ENCODE assay signal across 9 cellular contexts in the genomic region with DNA sequence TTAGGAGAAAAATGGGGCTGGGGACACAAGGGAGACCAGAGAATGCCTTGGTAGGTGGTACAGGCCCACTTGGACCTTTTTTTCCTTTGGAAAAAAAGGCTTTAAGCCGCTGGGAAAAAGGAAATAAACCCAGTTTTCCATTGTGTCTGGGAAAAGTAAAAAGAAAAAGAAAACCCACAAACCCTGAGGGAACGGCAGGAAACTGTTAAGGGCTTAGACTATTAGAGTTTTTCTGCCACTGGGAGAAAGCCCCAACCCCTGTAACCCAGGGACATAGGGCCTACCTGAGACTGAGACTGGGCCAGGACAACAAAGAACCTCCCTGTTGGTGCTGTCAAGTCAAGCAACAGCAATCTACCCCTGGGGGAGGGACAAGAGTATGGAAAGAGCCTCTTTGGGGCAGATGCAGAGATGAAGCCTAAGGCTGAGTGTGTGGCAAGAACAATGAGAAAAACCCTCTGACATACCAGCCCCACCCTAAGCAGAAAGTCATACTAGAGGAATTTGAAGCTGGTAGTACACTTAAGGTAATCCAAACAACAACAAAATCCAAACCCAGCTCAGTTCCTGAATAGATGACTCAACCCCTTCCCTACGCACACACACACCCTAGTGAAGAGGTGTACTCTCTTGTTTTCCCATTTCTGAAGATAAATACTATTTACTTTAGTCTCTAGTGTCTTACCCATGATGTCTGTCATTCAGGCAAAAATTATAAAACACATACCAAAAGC. TPM values are rescaled to one million over a fixed set of nuclear protein-coding genes. Genes with fewer than 3 reads are reported as not detected.
DNase-seq lines count a peak whose midpoint lies in the region; FAIRE-seq and TF ChIP-seq lines count a peak whose summit lies in the region.
"Had no signal": no experiment of that assay in that cellular context is flagged by ENCODE, and none has a peak within 500 bp of the region (broad histone marks: within the 10 kb centered on the region; RNA-seq: fewer than 3 reads in every experiment).

No MANE protein-coding gene starts in this region.

- FAIRE-seq in urothelium cell line (lab: Jason Lieb, UNC): no peak
- FAIRE-seq in GM12891 (lab: Jason Lieb, UNC): no peak

- H3K4me3 ChIP-seq in adipocyte (ENCODE audit: low read length) (peak overlapping the region; percentile 39), H7 (ENCODE audit: insufficient read depth, low read depth, low read length) (no peak overlapping the region)
- H3K4me3 ChIP-seq: adrenal gland had no signal

- H3K9me3 ChIP-seq in adipocyte (ENCODE audit: control insufficient read depth, low read length): no peaks in the 10 kb centered on the region
- H3K9me3 ChIP-seq: adrenal gland had no signal

- H3K36me3 Mint-ChIP-seq in activated naive CD4-positive, alpha-beta T cell treated with anti-CD3 and anti-CD28 coated beads, Interleukin-2, amount 50 U/mL, for 24 hours: peaks cover 24% of the 10 kb centered on the region

- H3K4me3 Mint-ChIP-seq in activated naive CD4-positive, alpha-beta T cell treated with anti-CD3 and anti-CD28 coated beads, Interleukin-2, amount 50 U/mL, for 24 hours: no peak overlapping the region

- TF ChIP-seq POLR2A in GM12891 (IDR thresholded peaks at IDR 0.05; ENCODE audit: low read depth, low read length): no peak

- H3K4me1 ChIP-seq in adipocyte (ENCODE audit: control insufficient read depth, insufficient read depth, low read length): peaks cover 13% of the 10 kb centered on the region
- H3K4me1 ChIP-seq: adrenal gland had no signal

- H3K9ac ChIP-seq in adipocyte (ENCODE audit: low read length): peak overlapping the region; percentile 65

- H3K9me3 Mint-ChIP-seq in activated naive CD4-positive, alpha-beta T cell treated with anti-CD3 and anti-CD28 coated beads, Interleukin-2, amount 50 U/mL, for 24 hours: no peaks in the 10 kb centered on the region

- H3K27ac Mint-ChIP-seq in activated naive CD4-positive, alpha-beta T cell treated with anti-CD3 and anti-CD28 coated beads, Interleukin-2, amount 50 U/mL, for 24 hours: peak overlapping the region; percentile 18

- DNase-seq in activated naive CD4-positive, alpha-beta T cell (lab: John Stamatoyannopoulos, UW): no peak
- peak; percentile 95 for DNase-seq in adipocyte (ENCODE audit: low read depth)
- peak; percentile 99 for DNase-seq in iris pigment epithelial cell (ENCODE audit: low read depth)
- DNase-seq in urothelium cell line (ENCODE audit: low spot score): peak; percentile 82
- DNase-seq in H7: no peak
- no peak for DNase-seq in GM12891 (ENCODE audit: insufficient read length, low spot score)
- no peak for DNase-seq in activated naive CD4-positive, alpha-beta T cell treated with anti-CD3 and anti-CD28 coated beads, Interleukin-2, amount 50 U/mL, for 16 hours
- DNase-seq: adrenal gland had no signal

- no peaks in the 10 kb centered on the region for H3K27me3 ChIP-seq in adipocyte (replicated peaks; ENCODE audit: control insufficient read depth, insufficient read depth, low read length)
- H3K27me3 ChIP-seq in H7 (ENCODE audit: control insufficient read depth, insufficient read depth, low read length): no peaks in the 10 kb centered on the region
- H3K27me3 ChIP-seq: adrenal gland had no signal

- H3K27me3 Mint-ChIP-seq in activated naive CD4-positive, alpha-beta T cell treated with anti-CD3 and anti-CD28 coated beads, Interleukin-2, amount 50 U/mL, for 24 hours: no peaks in the 10 kb centered on the region

- H3K36me3 ChIP-seq in adipocyte (ENCODE audit: control insufficient read depth, insufficient read depth, low read length, severe bottlenecking): peaks cover 9% of the 10 kb centered on the region
- no peaks in the 10 kb centered on the region for H3K36me3 ChIP-seq in H7 (replicated peaks; ENCODE audit: control insufficient read depth, insufficient read depth, low read length)

- H3K4me1 Mint-ChIP-seq in activated naive CD4-positive, alpha-beta T cell treated with anti-CD3 and anti-CD28 coated beads, Interleukin-2, amount 50 U/mL, for 24 hours: peaks cover 20% of the 10 kb centered on the region

TF ChIP-seq in GM12891, 5 proteins besides CTCF, POLR2A, EP300 and RAD21:
- TF ChIP-seq PAX5 (IDR thresholded peaks at IDR 0.05; ENCODE audit: insufficient read depth, low read length, severe bottlenecking): no peak
- TF ChIP-seq POLR2AphosphoS5 (IDR thresholded peaks at IDR 0.05; ENCODE audit: low read depth, low read length): no peak
- TF ChIP-seq TAF1 (IDR thresholded peaks at IDR 0.05; ENCODE audit: low read depth, low read length): no peak
- no peak for TF ChIP-seq POU2F2 (IDR thresholded peaks at IDR 0.05; ENCODE audit: low read depth, low read length)
- TF ChIP-seq SPI1 (IDR thresholded peaks at IDR 0.05; ENCODE audit: low read depth, low read length): no peak

RNA-seq across cellular contexts. Expression of gene ATF1, which starts 22.8 kb away (rescaled TPM):
- 26.5 and 37.2 TPM in 2 replicates for total RNA-seq in H7 (2014; rRNA removed; shearing (Covaris generic))
- 18.6 TPM for polyA plus RNA-seq in GM12891 (2012; ENCODE audit: low read depth, missing spikeins)

RNA-seq across cellular contexts. Expression of gene TMPRSS12, which starts 56.1 kb away (rescaled TPM):
- not detected in 2 replicates for total RNA-seq in H7 (2014; rRNA removed; shearing (Covaris generic))
- polyA plus RNA-seq in GM12891 (2012; ENCODE audit: low read depth, missing spikeins): not detected

Comparison
In these comparisons a context has a peak if more than half of its experiments do, and no peak if none do; other contexts are left out.
1. DNase-seq: peak in adipocyte (single experiment), iris pigment epithelial cell (single experiment) and urothelium cell line (single experiment); none in activated naive CD4-positive, alpha-beta T cell (0 of 4), H7 (single experiment), GM12891 (single experiment) and activated naive CD4-positive, alpha-beta T cell treated with anti-CD3 and anti-CD28 coated beads, Interleukin-2, amount 50 U/mL, for 16 hours (single experiment).